23 cellular contexts compared by ENCODE assay signal in genomic region chr15:42002333-42002732, GRCh38. TPM values are rescaled to one million over a fixed set of nuclear protein-coding genes. Genes with fewer than 3 reads are reported as not detected.
"Had no signal": no experiment of that assay in that cellular context is flagged by ENCODE, and none has a peak within 500 bp of the region (broad histone marks: within the 10 kb centered on the region; RNA-seq: fewer than 3 reads in every experiment).

No MANE protein-coding gene starts in this region.

- H3K27ac ChIP-seq: SJSA1, SK-N-MC had no signal

- H3K4me1 ChIP-seq: SJSA1 had no signal

- H3K9me3 ChIP-seq: MG63, SJSA1 had no signal

- ATAC-seq: HepG2 had no signal

- H3K27me3 ChIP-seq: MG63 had no signal

- H3K4me3 ChIP-seq: MG63, SJSA1, SK-N-MC had no signal

- H3K36me3 ChIP-seq: MG63, SJSA1 had no signal

- DNase-seq: IMR-90, Karpas-422, KG1, MG63, NCI-H1092, NCI-H1105 treated with DMSO at 0.1 percent for 48 hours, NCI-H1417 treated with DMSO at 0.1 percent for 48 hours, NCI-H146, NCI-H1694 treated with DMSO at 0.1 percent for 48 hours, NCI-H1930, NCI-H2081, NCI-H2107, NCI-H2227 treated with DMSO at 0.1 percent for 48 hours, NCI-H524, NCI-H526 treated with DMSO at 0.1 percent for 48 hours, NCI-H748 treated with DMSO at 0.1 percent for 48 hours, RPMI8226, SHP77 treated with DMSO at 0.1 percent for 48 hours had no signal

RNA-seq across cellular contexts. Expression of gene PLA2G4E, which starts 18.5 kb away (rescaled TPM):
- total RNA-seq: HepG2, HT1080, IMR-90, NCI-H460, SJSA1 had no signal
- polyA plus RNA-seq: HepG2, IMR-90 had no signal
